8 cellular contexts compared by ENCODE assay signal in the genomic region with DNA sequence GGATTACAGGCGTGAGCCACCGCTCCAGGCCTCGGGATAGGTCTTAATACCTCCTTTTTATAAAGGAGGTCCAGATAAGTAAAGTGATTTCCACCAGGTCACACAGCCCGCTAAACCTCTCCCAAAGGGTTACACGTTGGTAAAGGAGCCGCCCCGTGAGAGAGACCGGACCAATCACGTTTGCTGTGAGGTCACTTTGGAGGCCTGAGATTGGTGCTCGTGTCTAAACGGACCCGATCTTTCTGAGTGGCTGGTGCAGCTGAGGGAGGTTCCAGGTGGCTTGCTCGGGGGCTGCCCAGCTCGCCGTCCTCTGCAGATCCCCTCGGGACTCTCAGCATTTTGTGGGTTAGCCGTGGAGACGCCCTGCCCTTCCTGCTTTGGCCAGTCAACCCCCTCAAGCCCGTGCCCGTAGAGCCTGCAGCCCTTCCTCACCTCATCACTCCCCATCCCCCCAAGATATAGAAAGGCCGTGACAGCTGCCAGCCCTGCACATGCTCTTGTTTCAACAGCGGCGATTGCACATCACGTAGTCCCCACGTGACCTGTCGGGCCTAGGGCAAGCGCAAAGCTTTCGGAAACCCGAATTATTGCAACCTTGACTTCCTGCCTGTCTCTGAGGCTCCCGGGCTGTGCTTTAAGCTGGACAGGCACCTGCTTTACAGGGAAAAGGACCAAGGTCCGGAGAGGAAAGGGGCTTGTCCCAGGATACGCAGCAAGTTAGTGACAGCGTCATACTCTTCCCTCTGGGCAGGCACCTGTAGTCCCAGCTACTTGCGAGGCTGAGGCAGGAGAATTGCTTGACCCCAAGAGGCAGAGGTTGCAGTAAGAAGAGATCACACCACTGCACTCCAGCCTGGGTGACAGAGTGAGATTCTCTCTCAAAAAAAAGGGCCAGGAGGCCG. TPM values are rescaled to one million over a fixed set of nuclear protein-coding genes. Genes with fewer than 3 reads are reported as not detected.
DNase-seq lines count a peak whose midpoint lies in the region; ATAC-seq and TF ChIP-seq lines count a peak whose summit lies in the region.

No MANE protein-coding gene starts in this region.

- H3K27ac Mint-ChIP-seq in T-cell = peak overlapping the region; percentile 98 to 99

- H3K9me3 Mint-ChIP-seq in T-cell = no peaks in the 10 kb centered on the region

- no peaks in the 10 kb centered on the region for H3K36me3 Mint-ChIP-seq in T-cell

- no peak for TF ChIP-seq CTCF in MM.1S (IDR thresholded peaks at IDR 0.05; ENCODE audit: low read length)
- TF ChIP-seq CTCF in transverse colon (IDR thresholded peaks at IDR 0.05) = no peak

- peak; percentile 90 to 94 (median 91) for ATAC-seq in T-cell (replicated peaks in 1 of 4)
- ATAC-seq in left cardiac atrium = peak; percentile 92 to 93

- in situ Hi-C loops in transverse colon (cut with MboI; ENCODE audit: low pct_ligation_motif_present in 1 of 4, low pct_unique_long_range_greater_than_20kb in 1 of 4, low sequenced_read_pairs in 3 of 4) = loop anchor here in 2 of 4 donors (10.0 to 25.0 kb wide), 2 partner anchors 482 to 484 kb away; partner anchors contain the start of gene CPT2 (in 1 of the 2)

- TF ChIP-seq EP300 in transverse colon (IDR thresholded peaks at IDR 0.05; ENCODE audit: low read depth) = no peak

- peak overlapping the region; percentile 59 for H3K9ac ChIP-seq in MM.1S (ENCODE audit: low read length)

- H3K4me2 ChIP-seq in MM.1S (ENCODE audit: low read depth, low read length) = peak overlapping the region; percentile 76

- peak overlapping the region; percentile 98 for H2AFZ ChIP-seq in MM.1S (ENCODE audit: low read length)

- H3K4me1 ChIP-seq in MM.1S (ENCODE audit: low read length) = peaks cover 7% of the 10 kb centered on the region; the same call in 1 of the 2 replicates
- H3K4me1 ChIP-seq in transverse colon = peaks cover 4 to 48% (median 31%) of the 10 kb centered on the region in 4 donors

- WGBS in transverse colon (ENCODE audit: low coverage in 1 of 2), 2 donors = 9 to 22% methylated on average over 3 to 28 of the region's 35 CpGs

- H3K27me3 ChIP-seq in MM.1S (replicated peaks; ENCODE audit: insufficient read depth, low read length) = no peaks in the 10 kb centered on the region
- H3K27me3 ChIP-seq in transverse colon = no peaks in the 10 kb centered on the region

- POLR2A ChIA-PET in T-cell (lab: Charles Lee) = interaction anchor here (0.5 to 0.9 kb wide), 4 partner anchors 23 to 591 kb away, joined by 3 to 7 read pairs (median 4); partner anchors contain the start of genes ZYG11B (in 2 of the 2), ORC1 (in 1 of the 2) and PRPF38A (in 1 of the 2)

- peak overlapping the region; percentile 55 for H3K4me3 ChIP-seq in MM.1S (ENCODE audit: low read length)
- H3K4me3 ChIP-seq in transverse colon = peak overlapping the region; percentile 0 to 54 (median 36)

- H3K36me3 ChIP-seq in MM.1S (replicated peaks; ENCODE audit: insufficient read depth, low read length) = no peaks in the 10 kb centered on the region
- no peaks in the 10 kb centered on the region for H3K36me3 ChIP-seq in transverse colon

- no peaks in the 10 kb centered on the region for H3K79me2 ChIP-seq in MM.1S (ENCODE audit: low read length)

- H3K9me3 ChIP-seq in MM.1S (replicated peaks; ENCODE audit: insufficient read depth, low read length) = no peaks in the 10 kb centered on the region
- no peaks in the 10 kb centered on the region for H3K9me3 ChIP-seq in transverse colon

- intact Hi-C loops in left cardiac atrium (cut with DNase I) = loop anchor here in 1 of 2 donors (10.0 kb wide), 1 partner anchor 482 kb away; no protein-coding TSS in a partner anchor
- intact Hi-C loops in transverse colon (cut with DNase I; ENCODE audit: low total_unique reads) = no loop called here

- H3K27ac ChIP-seq in MM.1S (ENCODE audit: low read length) = peak overlapping the region; percentile 76
- H3K27ac ChIP-seq in transverse colon = peak overlapping the region; percentile 86 to 90 (median 88)

- CTCF ChIA-PET in T-cell (lab: Charles Lee) = interaction anchor here (0.5 to 1.2 kb wide), 7 partner anchors 12 to 649 kb away, joined by 3 to 5 read pairs (median 3); partner anchors contain the start of gene ZYG11B (in 1 of the 2)

- peaks cover 11% of the 10 kb centered on the region for H3F3A ChIP-seq in MM.1S (ENCODE audit: insufficient read depth, low read length)

- TF ChIP-seq POLR2A in transverse colon (IDR thresholded peaks at IDR 0.05) = peak; percentile 57

- no peaks in the 10 kb centered on the region for H4K20me1 ChIP-seq in MM.1S (ENCODE audit: insufficient read depth, low read length)

- peaks cover 20 to 37% (median 23%) of the 10 kb centered on the region in 3 donors for H3K4me1 Mint-ChIP-seq in T-cell

- H3K9me2 ChIP-seq in MM.1S (replicated peaks; ENCODE audit: insufficient read depth, low read length) = no peaks in the 10 kb centered on the region

- peak; percentile 94 for DNase-seq in Daoy (ENCODE audit: low read depth)
- peak; percentile 85 for DNase-seq in H4 (ENCODE audit: low spot score)
- DNase-seq in MM.1S = peak; percentile 97
- peak; percentile 69 to 87 (median 78) for DNase-seq in T-cell
- peak; percentile 83 for DNase-seq in amniotic stem cell (lab: John Stamatoyannopoulos, UW)
- peak; percentile 91 for DNase-seq in left cardiac atrium
- peak; percentile 98 for DNase-seq in pons (ENCODE audit: low spot score)
- DNase-seq in transverse colon = peak; percentile 93

- peak overlapping the region; percentile 78 to 88 (median 81) for H3K4me3 Mint-ChIP-seq in T-cell

- no peaks in the 10 kb centered on the region for H3K27me3 Mint-ChIP-seq in T-cell

RNA-seq across cellular contexts. Expression of gene COA7, which starts 5.0 kb away (rescaled TPM):
- total RNA-seq in Daoy (2014; rRNA removed; shearing (Covaris generic)) = 11.9 and 12.6 TPM in 2 replicates
- 15.9 and 16.6 TPM in 2 replicates for total RNA-seq in H4 (2014; rRNA removed; shearing (Covaris generic))
- total RNA-seq in T-cell = 1 to 10 TPM; 3.2 to 4.8 (median 4.1) TPM
- total RNA-seq in left cardiac atrium = 10 to 100 TPM; 15.3 to 24.3 TPM
- 10 to 100 TPM in 2 of 4 donors, 1 to 10 TPM in 2; 2.2 to 12.7 (median 9.1) TPM for total RNA-seq in transverse colon

RNA-seq across cellular contexts. Expression of gene ZYG11B, which starts 23.1 kb away (rescaled TPM):
- total RNA-seq in Daoy (2014; rRNA removed; shearing (Covaris generic)) = 14.2 and 16.2 TPM in 2 replicates
- 23.9 and 24.9 TPM in 2 replicates for total RNA-seq in H4 (2014; rRNA removed; shearing (Covaris generic))
- total RNA-seq in T-cell (10 to 100 TPM; 16.6 to 22.2 (median 20.1) TPM), left cardiac atrium (10 to 100 TPM; 47.2 to 50.0 TPM), transverse colon (10 to 100 TPM; 16.9 to 75.9 (median 45.2) TPM)

Comparison
In these comparisons a context has a peak if more than half of its experiments do, and no peak if none do; other contexts are left out.
1. Peak in every context shown above with its lines: DNase-seq, ATAC-seq, H3K4me3 ChIP-seq and H3K27ac ChIP-seq.